ENCODE assay signal across 9 cellular contexts in genomic region chr4:118076958-118077766, GRCh38. TPM values are rescaled to one million over a fixed set of nuclear protein-coding genes. Genes with fewer than 3 reads are reported as not detected.
DNase-seq lines count a peak whose midpoint lies in the region; ATAC-seq, FAIRE-seq and TF ChIP-seq lines count a peak whose summit lies in the region.
"Had no signal": no experiment of that assay in that cellular context is flagged by ENCODE, and none has a peak within 500 bp of the region (broad histone marks: within the 10 kb centered on the region; RNA-seq: fewer than 3 reads in every experiment).

No MANE protein-coding gene starts in this region.

- no peaks in the 10 kb centered on the region for H3K36me3 Mint-ChIP-seq in activated CD8-positive, alpha-beta memory T cell treated with anti-CD3 and anti-CD28 coated beads, Interleukin-2, amount 10 ng/mL, durations not matched to agents 7 days and 5 days

- H3K9me3 Mint-ChIP-seq in activated CD8-positive, alpha-beta memory T cell treated with anti-CD3 and anti-CD28 coated beads, Interleukin-2, amount 10 ng/mL, durations not matched to agents 7 days and 5 days (ENCODE audit: low read depth) = no peaks in the 10 kb centered on the region

- no peak overlapping the region for H3K4me2 ChIP-seq in Loucy (ENCODE audit: low read depth, low read length, poor library complexity, severe bottlenecking)

- H2AFZ ChIP-seq in Loucy (ENCODE audit: low read length) = no peak overlapping the region

- H3K27me3 ChIP-seq in Loucy (ENCODE audit: insufficient read depth, low read length, poor library complexity, severe bottlenecking) = no peaks in the 10 kb centered on the region
- H3K27me3 ChIP-seq in bronchial epithelial cell (ENCODE audit: control insufficient read depth, insufficient read depth, low read length) = no peaks in the 10 kb centered on the region
- H3K27me3 ChIP-seq: body of pancreas had no signal

- peaks cover 8% of the 10 kb centered on the region for H3K79me2 ChIP-seq in Loucy (ENCODE audit: insufficient read depth, low read length)

- H3K27ac Mint-ChIP-seq in activated CD8-positive, alpha-beta memory T cell treated with anti-CD3 and anti-CD28 coated beads, Interleukin-2, amount 10 ng/mL, durations not matched to agents 7 days and 5 days = no peak overlapping the region

- no peak for ATAC-seq in activated CD8-positive, alpha-beta memory T cell treated with anti-CD3 and anti-CD28 coated beads, Interleukin-2, amount 10 ng/mL, durations not matched to agents 7 days and 5 days
- ATAC-seq in GM21576 (IDR thresholded peaks at IDR 0.05; ENCODE audit: unreplicated experiment) = peak; percentile 79
- ATAC-seq: body of pancreas had no signal

- FAIRE-seq in bronchial epithelial cell (lab: Jason Lieb, UNC) = no peak

- H3K4me3 Mint-ChIP-seq in activated CD8-positive, alpha-beta memory T cell treated with anti-CD3 and anti-CD28 coated beads, Interleukin-2, amount 10 ng/mL, durations not matched to agents 7 days and 5 days = no peak overlapping the region

- H3K4me1 ChIP-seq in Loucy (ENCODE audit: insufficient read depth, low read length, poor library complexity, severe bottlenecking) = peaks cover 17% of the 10 kb centered on the region
- H3K4me1 ChIP-seq: body of pancreas had no signal

- no peaks in the 10 kb centered on the region for H4K20me1 ChIP-seq in Loucy (ENCODE audit: insufficient read depth, low read length, poor library complexity, severe bottlenecking)

- TF ChIP-seq CTCF in Loucy (conservative IDR thresholded peaks at IDR 0.05; ENCODE audit: low read length) = peak; percentile 62
- TF ChIP-seq CTCF in bronchial epithelial cell (IDR thresholded peaks at IDR 0.05; ENCODE audit: insufficient read depth, low read length, severe bottlenecking) = peak; percentile 58

- H3K27me3 Mint-ChIP-seq in activated CD8-positive, alpha-beta memory T cell treated with anti-CD3 and anti-CD28 coated beads, Interleukin-2, amount 10 ng/mL, durations not matched to agents 7 days and 5 days = no peaks in the 10 kb centered on the region

- CTCF ChIA-PET in activated CD8-positive, alpha-beta memory T cell treated with anti-CD3 and anti-CD28 coated beads, Interleukin-2, amount 10 ng/mL, durations not matched to agents 7 days and 5 days (lab: Charles Lee) = no interaction called here

- H3K4me3 ChIP-seq in Loucy (ENCODE audit: low read length, poor library complexity, severe bottlenecking) = no peak overlapping the region
- H3K4me3 ChIP-seq in bronchial epithelial cell (ENCODE audit: low read depth, low read length) = no peak overlapping the region
- no peak overlapping the region for H3K4me3 ChIP-seq in skeletal muscle cell (ENCODE audit: low read depth, low read length)
- H3K4me3 ChIP-seq: body of pancreas had no signal

- peak; percentile 41 for DNase-seq in activated CD8-positive, alpha-beta memory T cell treated with anti-CD3 and anti-CD28 coated beads, Interleukin-2, amount 10 ng/mL, durations not matched to agents 7 days and 5 days
- DNase-seq in activated CD8-positive, alpha-beta memory T cell treated with anti-CD3 and anti-CD28 coated beads, Interleukin-2, amount 50 U/mL, for 48 hours = no peak
- DNase-seq in bronchial epithelial cell (ENCODE audit: low read depth) (peak; percentile 17), skeletal muscle cell (ENCODE audit: low read depth) (peak; percentile 0), amygdala (lab: John Stamatoyannopoulos, UW) (no peak), NCI-H2029 treated with DMSO at 0.1 percent for 48 hours (lab: John Stamatoyannopoulos, UW) (no peak)

- peaks cover 19% of the 10 kb centered on the region; the same call in 1 of the 2 replicates for H3K9me3 ChIP-seq in Loucy (ENCODE audit: insufficient read depth, low read depth, low read length)
- H3K9me3 ChIP-seq: body of pancreas had no signal

- H3F3A ChIP-seq in Loucy (ENCODE audit: low read depth) = no peaks in the 10 kb centered on the region; the same call in 1 of the 2 replicates

- H3K9me2 ChIP-seq in Loucy (replicated peaks; ENCODE audit: low read depth, low read length) = no peaks in the 10 kb centered on the region

- no peak overlapping the region for H3K9ac ChIP-seq in Loucy (ENCODE audit: low read depth, low read length, poor library complexity, severe bottlenecking)

- H3K36me3 ChIP-seq in Loucy (ENCODE audit: insufficient read depth, low read length) (peaks cover 7% of the 10 kb centered on the region; the same call in 1 of the 2 replicates), bronchial epithelial cell (ENCODE audit: control insufficient read depth, insufficient read depth, low read length) (no peaks in the 10 kb centered on the region)

- no peaks in the 10 kb centered on the region for H3K4me1 Mint-ChIP-seq in activated CD8-positive, alpha-beta memory T cell treated with anti-CD3 and anti-CD28 coated beads, Interleukin-2, amount 10 ng/mL, durations not matched to agents 7 days and 5 days

RNA-seq across cellular contexts. Expression of gene NDST3, which starts 42.9 kb away (rescaled TPM):
- not detected for total RNA-seq in activated CD8-positive, alpha-beta memory T cell treated with anti-CD3 and anti-CD28 coated beads, Interleukin-2, amount 10 ng/mL, durations not matched to agents 7 days and 5 days
- total RNA-seq in bronchial epithelial cell = not detected in 2 replicates
- total RNA-seq: body of pancreas had no signal

Comparison
In these comparisons a context has a peak if more than half of its experiments do, and no peak if none do; other contexts are left out.
1. DNase-seq: peak in activated CD8-positive, alpha-beta memory T cell treated with anti-CD3 and anti-CD28 coated beads, Interleukin-2, amount 10 ng/mL, durations not matched to agents 7 days and 5 days (single experiment), bronchial epithelial cell (single experiment) and skeletal muscle cell (single experiment); none in activated CD8-positive, alpha-beta memory T cell treated with anti-CD3 and anti-CD28 coated beads, Interleukin-2, amount 50 U/mL, for 48 hours (single experiment), amygdala (0 of 56) and NCI-H2029 treated with DMSO at 0.1 percent for 48 hours (single experiment).